In the genomic region with DNA sequence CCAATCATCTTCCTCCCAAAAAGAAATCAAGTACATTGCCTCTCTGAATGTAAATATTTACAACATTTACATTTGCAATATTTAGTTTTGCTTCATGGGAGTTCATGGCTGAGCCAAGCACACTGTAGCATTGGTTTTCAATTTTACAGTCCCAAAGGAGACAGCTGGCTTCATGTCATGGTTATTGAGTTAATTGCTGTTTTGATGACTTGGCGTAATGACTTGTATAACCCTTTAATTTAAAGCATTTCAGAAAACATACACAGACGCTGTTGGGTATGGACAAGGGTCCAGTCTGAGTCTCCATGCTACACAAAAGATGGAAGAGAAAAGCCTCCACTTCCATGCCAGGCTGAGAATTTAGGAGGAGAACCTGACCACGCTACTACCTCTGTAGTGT, we compare ENCODE assay signal across 1 cellular context.
TF ChIP-seq lines count a peak whose summit lies in the region.

No MANE protein-coding gene starts in this region.

TF ChIP-seq in H1, 55 proteins besides CTCF, POLR2A, EP300 and RAD21 (continued from another document):
- no peak for TF ChIP-seq SIX5 (IDR thresholded peaks at IDR 0.05; ENCODE audit: low read depth, low read length)
- TF ChIP-seq EZH2 (IDR thresholded peaks at IDR 0.05; ENCODE audit: low read depth, low read length, severe bottlenecking) = no peak
- no peak for TF ChIP-seq PHF8 (conservative IDR thresholded peaks at IDR 0.05; ENCODE audit: low read depth, low read length)
- no peak for TF ChIP-seq POU5F1 (IDR thresholded peaks at IDR 0.05; ENCODE audit: low read depth, low read length)
